Comparison of ENCODE assay signal across 8 cellular contexts in the genomic region with DNA sequence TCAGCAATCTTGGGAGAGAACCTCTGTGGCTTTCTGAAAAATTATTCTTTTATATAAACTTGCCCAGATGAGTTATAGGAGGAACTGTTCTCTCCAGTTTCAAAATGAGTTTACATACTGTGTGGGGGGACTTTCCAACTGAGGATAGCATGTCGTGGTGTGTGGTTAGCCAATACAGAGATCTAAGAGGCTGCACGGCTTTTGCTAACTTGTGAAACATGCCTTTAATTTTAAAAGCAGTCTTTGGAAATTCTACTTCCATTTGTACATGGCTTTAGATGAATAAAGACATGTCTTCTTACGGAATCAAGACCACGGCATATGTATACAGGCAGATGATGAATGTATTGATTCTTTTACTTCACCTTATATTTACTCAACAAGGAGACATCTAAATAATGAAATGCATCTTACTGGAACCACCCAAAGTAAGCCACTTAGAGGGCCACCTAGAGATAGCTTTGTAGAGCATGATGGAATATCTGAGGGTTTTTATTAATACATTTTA. TPM values are rescaled to one million over a fixed set of nuclear protein-coding genes. Genes with fewer than 3 reads are reported as not detected.
DNase-seq lines count a peak whose midpoint lies in the region; ATAC-seq and TF ChIP-seq lines count a peak whose summit lies in the region.

No MANE protein-coding gene starts in this region.

- H3F3A ChIP-seq in OCI-LY1 (ENCODE audit: insufficient read depth, low read length), result peaks cover 8% of the 10 kb centered on the region; the same call in 1 of the 2 replicates

- peak overlapping the region; percentile 68 for H3K4me2 ChIP-seq in OCI-LY1 (ENCODE audit: low read length)

- H3K9ac ChIP-seq in OCI-LY1 (ENCODE audit: low read length), result peak overlapping the region; percentile 74

- H3K4me3 ChIP-seq in OCI-LY1 (ENCODE audit: low read depth, low read length, poor library complexity, severe bottlenecking), result peak overlapping the region; percentile 45
- no peak overlapping the region for H3K4me3 ChIP-seq in choroid plexus epithelial cell (ENCODE audit: low read depth, low read length)

- ATAC-seq in GM18502 (IDR thresholded peaks at IDR 0.05; ENCODE audit: poor library complexity, unreplicated experiment), result peak; percentile 84
- peak; percentile 81 for ATAC-seq in HG02678 (IDR thresholded peaks at IDR 0.05; ENCODE audit: unreplicated experiment)
- ATAC-seq in Right ventricle myocardium superior (ENCODE audit: poor library complexity), result no peak

- no peaks in the 10 kb centered on the region for H3K27me3 ChIP-seq in OCI-LY1 (ENCODE audit: insufficient read depth, low read length)

- H3K9me3 ChIP-seq in OCI-LY1 (ENCODE audit: low read length), result no peaks in the 10 kb centered on the region

- H4K20me1 ChIP-seq in OCI-LY1 (ENCODE audit: insufficient read depth, low read length), result no peaks in the 10 kb centered on the region

- intact Hi-C loops in Right ventricle myocardium superior (cut with DNase I), result no loop called here

- H3K27ac ChIP-seq in OCI-LY1 (ENCODE audit: low read depth, low read length, poor library complexity, severe bottlenecking), result peak overlapping the region; percentile 99

- peaks cover 94% of the 10 kb centered on the region for H3K4me1 ChIP-seq in OCI-LY1 (ENCODE audit: insufficient read depth, low read length, severe bottlenecking)

- DNase-seq in choroid plexus epithelial cell (ENCODE audit: low read depth) (peak; percentile 76), midbrain (lab: John Stamatoyannopoulos, UW) (no peak), Right ventricle myocardium superior (no peak), SW480 (ENCODE audit: low spot score) (no peak)
- peak; percentile 6 to 73 (median 66) for DNase-seq in stimulated activated naive CD4-positive, alpha-beta T cell (lab: John Stamatoyannopoulos, UW)

- no peak overlapping the region for H2AFZ ChIP-seq in OCI-LY1 (ENCODE audit: low read length)

- H3K9me2 ChIP-seq in OCI-LY1 (ENCODE audit: low read depth, low read length), result no peaks in the 10 kb centered on the region

- peaks cover 16% of the 10 kb centered on the region for H3K36me3 ChIP-seq in OCI-LY1 (ENCODE audit: insufficient read depth, low read length)

- H3K79me2 ChIP-seq in OCI-LY1 (ENCODE audit: insufficient read depth, low read length), result peaks cover 43% of the 10 kb centered on the region

- peak; percentile 32; the same call in 1 of the 2 replicates for TF ChIP-seq CTCF in OCI-LY1 (IDR thresholded peaks at IDR 0.05; ENCODE audit: low read length)
- TF ChIP-seq CTCF in choroid plexus epithelial cell (conservative IDR thresholded peaks at IDR 0.05; ENCODE audit: low read depth, low read length), result no peak

RNA-seq across cellular contexts. Expression of gene HIVEP1, which starts 39.8 kb away (rescaled TPM):
- 12.0 TPM for total RNA-seq in Right ventricle myocardium superior

Comparison
In these comparisons a context has a peak if more than half of its experiments do, and no peak if none do; other contexts are left out.
1. DNase-seq: peak in choroid plexus epithelial cell (single experiment) and stimulated activated naive CD4-positive, alpha-beta T cell (6 of 6); none in midbrain (single experiment), Right ventricle myocardium superior (single experiment) and SW480 (single experiment).